ENCODE assay signal across 1 cellular context in genomic region chr1:6771568-6771825, GRCh38.
TF ChIP-seq lines count a peak whose summit lies in the region.

No MANE protein-coding gene starts in this region.

TF ChIP-seq in SK-N-SH, 30 proteins besides CTCF, POLR2A, EP300 and RAD21 (continued from another document):
- TF ChIP-seq, protein P1, sequence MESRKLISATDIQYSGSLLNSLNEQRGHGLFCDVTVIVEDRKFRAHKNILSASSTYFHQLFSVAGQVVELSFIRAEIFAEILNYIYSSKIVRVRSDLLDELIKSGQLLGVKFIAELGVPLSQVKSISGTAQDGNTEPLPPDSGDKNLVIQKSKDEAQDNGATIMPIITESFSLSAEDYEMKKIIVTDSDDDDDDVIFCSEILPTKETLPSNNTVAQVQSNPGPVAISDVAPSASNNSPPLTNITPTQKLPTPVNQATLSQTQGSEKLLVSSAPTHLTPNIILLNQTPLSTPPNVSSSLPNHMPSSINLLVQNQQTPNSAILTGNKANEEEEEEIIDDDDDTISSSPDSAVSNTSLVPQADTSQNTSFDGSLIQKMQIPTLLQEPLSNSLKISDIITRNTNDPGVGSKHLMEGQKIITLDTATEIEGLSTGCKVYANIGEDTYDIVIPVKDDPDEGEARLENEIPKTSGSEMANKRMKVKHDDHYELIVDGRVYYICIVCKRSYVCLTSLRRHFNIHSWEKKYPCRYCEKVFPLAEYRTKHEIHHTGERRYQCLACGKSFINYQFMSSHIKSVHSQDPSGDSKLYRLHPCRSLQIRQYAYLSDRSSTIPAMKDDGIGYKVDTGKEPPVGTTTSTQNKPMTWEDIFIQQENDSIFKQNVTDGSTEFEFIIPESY (IDR thresholded peaks at IDR 0.05; ENCODE audit: borderline replicate concordance, low read depth) = no peak
- TF ChIP-seq RXRA (IDR thresholded peaks at IDR 0.05; ENCODE audit: borderline replicate concordance, low read depth) (no peak), JUND (IDR thresholded peaks at IDR 0.05) (no peak)
